Comparison of ENCODE assay signal across 5 cellular contexts in genomic region chr4:101515099-101515498, GRCh38.
"Had no signal": no experiment of that assay in that cellular context is flagged by ENCODE, and none has a peak within 500 bp of the region (broad histone marks: within the 10 kb centered on the region; RNA-seq: fewer than 3 reads in every experiment).

No MANE protein-coding gene starts in this region.

- H3K27ac Mint-ChIP-seq: H9 had no signal

- ATAC-seq: K562 had no signal

- H3K4me3 ChIP-seq: GM23248, K562 had no signal

- H3K9ac ChIP-seq: GM23248 had no signal

- H3K9me3 Mint-ChIP-seq: H9 had no signal

- H3K4me3 Mint-ChIP-seq: H9 had no signal

- DNase-seq: GM23248, H9, HCEC 1CT, IMR-90 had no signal

- H2AFZ ChIP-seq: GM23248 had no signal

- H3K4me1 Mint-ChIP-seq: H9 had no signal
